Comparison of ENCODE assay signal across 20 cellular contexts in genomic region chr12:8667280-8667679, GRCh38. TPM values are rescaled to one million over a fixed set of nuclear protein-coding genes. Genes with fewer than 3 reads are reported as not detected.
"Had no signal": no experiment of that assay in that cellular context is flagged by ENCODE, and none has a peak within 500 bp of the region (broad histone marks: within the 10 kb centered on the region; RNA-seq: fewer than 3 reads in every experiment).

No MANE protein-coding gene starts in this region.

- DNase-seq: activated CD8-positive, alpha-beta memory T cell treated with anti-CD3 and anti-CD28 coated beads, Interleukin-2, amount 10 ng/mL, durations not matched to agents 7 days and 5 days; activated gamma-delta T cell; activated naive CD8-positive, alpha-beta T cell treated with anti-CD3 and anti-CD28 coated beads for 36 hours; activated T-cell treated with anti-CD3 and anti-CD28 coated beads, Interleukin-2, amount 50 U/mL, for 4 hours; brain microvascular endothelial cell; cerebellar nuclear complex; dermis blood vessel endothelial cell; hippocampal formation; kidney glomerular epithelial cell; stimulated activated CD4-positive, alpha-beta T cell treated with anti-CD3 and anti-CD28 coated beads, Interleukin-12 subunit alpha, Interleukin-12 subunit beta, amount 100 ng/mL, for 4 hours; stimulated activated CD4-positive, alpha-beta T cell treated with anti-CD3 and anti-CD28 coated beads, Interleukin-2, amount 100 ng/mL, for 48 hours had no signal

- H3K27ac Mint-ChIP-seq: activated CD8-positive, alpha-beta memory T cell treated with anti-CD3 and anti-CD28 coated beads, Interleukin-2, amount 10 ng/mL, durations not matched to agents 7 days and 5 days; activated naive CD8-positive, alpha-beta T cell treated with anti-CD3 and anti-CD28 coated beads for 36 hours; stimulated activated naive CD8-positive, alpha-beta T cell treated with anti-CD3 and anti-CD28 coated beads, Interleukin-15, Interleukin-2, amounts not matched to agents 100 ng/mL and 50 ng/mL, for 24 hours had no signal

- H3K4me3 Mint-ChIP-seq: activated CD8-positive, alpha-beta memory T cell treated with anti-CD3 and anti-CD28 coated beads, Interleukin-2, amount 10 ng/mL, durations not matched to agents 7 days and 5 days; activated naive CD8-positive, alpha-beta T cell treated with anti-CD3 and anti-CD28 coated beads for 36 hours; activated T-cell treated with anti-CD3 and anti-CD28 coated beads, Interleukin-2, amount 50 U/mL, for 4 hours; neural crest cell; stimulated activated naive CD8-positive, alpha-beta T cell treated with anti-CD3 and anti-CD28 coated beads, Interleukin-15, Interleukin-2, amounts not matched to agents 100 ng/mL and 50 ng/mL, for 24 hours had no signal

- H3K27me3 Mint-ChIP-seq: activated naive CD8-positive, alpha-beta T cell treated with anti-CD3 and anti-CD28 coated beads for 36 hours; stimulated activated naive CD8-positive, alpha-beta T cell treated with anti-CD3 and anti-CD28 coated beads, Interleukin-15, Interleukin-2, amounts not matched to agents 100 ng/mL and 50 ng/mL, for 24 hours had no signal

- H3K4me1 Mint-ChIP-seq: activated CD8-positive, alpha-beta memory T cell treated with anti-CD3 and anti-CD28 coated beads, Interleukin-2, amount 10 ng/mL, durations not matched to agents 7 days and 5 days; activated naive CD8-positive, alpha-beta T cell treated with anti-CD3 and anti-CD28 coated beads for 36 hours; neural crest cell had no signal

- H3K36me3 ChIP-seq: brain microvascular endothelial cell had no signal

- ATAC-seq: activated CD4-positive, CD25-positive, alpha-beta regulatory T cell treated with anti-CD3 and anti-CD28 coated beads, Interleukin-2, amount 50 U/mL, for 24 hours; activated CD8-positive, alpha-beta memory T cell treated with anti-CD3 and anti-CD28 coated beads, Interleukin-2, amount 10 ng/mL, durations not matched to agents 7 days and 5 days; activated T-cell treated with anti-CD3 and anti-CD28 coated beads, Interleukin-2, amount 50 U/mL, for 4 hours had no signal

- H3K9me3 Mint-ChIP-seq: activated T-cell treated with anti-CD3 and anti-CD28 coated beads, Interleukin-2, amount 50 U/mL, for 4 hours; stimulated activated naive CD8-positive, alpha-beta T cell treated with anti-CD3 and anti-CD28 coated beads, Interleukin-15, Interleukin-2, amounts not matched to agents 100 ng/mL and 50 ng/mL, for 24 hours had no signal

- H3K36me3 Mint-ChIP-seq: activated CD8-positive, alpha-beta memory T cell treated with anti-CD3 and anti-CD28 coated beads, Interleukin-2, amount 10 ng/mL, durations not matched to agents 7 days and 5 days; activated naive CD8-positive, alpha-beta T cell treated with anti-CD3 and anti-CD28 coated beads for 36 hours had no signal

- H3K27me3 ChIP-seq: brain microvascular endothelial cell had no signal

- H3K27ac ChIP-seq: brain microvascular endothelial cell had no signal

RNA-seq across cellular contexts. Expression of gene MFAP5, which starts 4.7 kb away (rescaled TPM):
- total RNA-seq: activated CD8-positive, alpha-beta memory T cell treated with anti-CD3 and anti-CD28 coated beads, Interleukin-2, amount 10 ng/mL, durations not matched to agents 7 days and 5 days; activated naive CD8-positive, alpha-beta T cell treated with anti-CD3 and anti-CD28 coated beads for 36 hours; activated T-cell treated with anti-CD3 and anti-CD28 coated beads, Interleukin-2, amount 50 U/mL, for 4 hours; glomerular endothelial cell; neural crest cell; osteocyte had no signal

RNA-seq across cellular contexts. Expression of gene AICDA, which starts 54.6 kb away (rescaled TPM):
- total RNA-seq: activated CD8-positive, alpha-beta memory T cell treated with anti-CD3 and anti-CD28 coated beads, Interleukin-2, amount 10 ng/mL, durations not matched to agents 7 days and 5 days; activated naive CD8-positive, alpha-beta T cell treated with anti-CD3 and anti-CD28 coated beads for 36 hours; activated T-cell treated with anti-CD3 and anti-CD28 coated beads, Interleukin-2, amount 50 U/mL, for 4 hours; dermis blood vessel endothelial cell; epithelial cell of proximal tubule; glomerular endothelial cell; mesenteric fat pad; neural crest cell; osteocyte; temporal lobe had no signal
- polyA plus RNA-seq: liver had no signal
